Comparison of ENCODE assay signal across 13 cellular contexts in genomic region chr2:122028371-122029102, GRCh38.
DNase-seq lines count a peak whose midpoint lies in the region; ATAC-seq, FAIRE-seq and TF ChIP-seq lines count a peak whose summit lies in the region.
"Had no signal": no experiment of that assay in that cellular context is flagged by ENCODE, and none has a peak within 500 bp of the region (broad histone marks: within the 10 kb centered on the region; RNA-seq: fewer than 3 reads in every experiment).

No MANE protein-coding gene starts in this region.

- DNase-seq in COLO829 (ENCODE audit: low spot score) (peak; percentile 92), NCI-H1694 treated with DMSO at 0.1 percent for 48 hours (lab: John Stamatoyannopoulos, UW) (peak; percentile 95), type B pancreatic cell (ENCODE audit: extremely low spot score, unreplicated experiment) (no peak), GM19238 (ENCODE audit: insufficient read length, low spot score) (no peak), NCI-H2107 treated with DMSO at 0.1 percent for 48 hours (lab: John Stamatoyannopoulos, UW; ENCODE audit: unreplicated experiment) (no peak)
- DNase-seq: Caco-2, naive B cell, NCI-H1930, spleen had no signal

- peaks cover 3% of the 10 kb centered on the region for H3K27me3 Mint-ChIP-seq in nephron (ENCODE audit: low read depth)
- H3K27me3 Mint-ChIP-seq in type B pancreatic cell, result peaks cover 3% of the 10 kb centered on the region

- peak; percentile 98 for FAIRE-seq in endometrium (lab: Jason Lieb, UNC)
- FAIRE-seq: GM12878 had no signal

- H3K27ac Mint-ChIP-seq in nephron (peak overlapping the region; percentile 1 to 61 (median 38)), type B pancreatic cell (no peak overlapping the region)
- H3K27ac Mint-ChIP-seq: naive B cell had no signal

- ATAC-seq in HG02884 (IDR thresholded peaks at IDR 0.05; ENCODE audit: unreplicated experiment), result no peak
- ATAC-seq: GM12878 had no signal

- H3K4me3 Mint-ChIP-seq in nephron (no peak overlapping the region), type B pancreatic cell (no peak overlapping the region)
- H3K4me3 Mint-ChIP-seq: naive B cell had no signal

- H3K36me3 Mint-ChIP-seq in nephron (ENCODE audit: low read depth), result no peaks in the 10 kb centered on the region
- no peaks in the 10 kb centered on the region for H3K36me3 Mint-ChIP-seq in type B pancreatic cell
- H3K36me3 Mint-ChIP-seq: naive B cell had no signal

- peaks cover 26% of the 10 kb centered on the region for H3K4me1 Mint-ChIP-seq in nephron
- no peaks in the 10 kb centered on the region for H3K4me1 Mint-ChIP-seq in type B pancreatic cell (ENCODE audit: unreplicated experiment)
- H3K4me1 Mint-ChIP-seq: naive B cell had no signal

- H3K9me3 Mint-ChIP-seq in nephron (peaks cover 3% of the 10 kb centered on the region), type B pancreatic cell (no peaks in the 10 kb centered on the region)

- TF ChIP-seq CTCF in nephron (IDR thresholded peaks at IDR 0.05; ENCODE audit: unreplicated experiment in 3 of 3), result no peak
- no peak for TF ChIP-seq CTCF in type B pancreatic cell (conservative IDR thresholded peaks at IDR 0.05)

Comparison
In these comparisons a context has a peak if more than half of its experiments do, and no peak if none do; other contexts are left out.
1. DNase-seq: peak in COLO829 (single experiment) and NCI-H1694 treated with DMSO at 0.1 percent for 48 hours (single experiment); none in type B pancreatic cell (single experiment), GM19238 (single experiment) and NCI-H2107 treated with DMSO at 0.1 percent for 48 hours (single experiment).